ENCODE assay signal across 8 cellular contexts in the genomic region with DNA sequence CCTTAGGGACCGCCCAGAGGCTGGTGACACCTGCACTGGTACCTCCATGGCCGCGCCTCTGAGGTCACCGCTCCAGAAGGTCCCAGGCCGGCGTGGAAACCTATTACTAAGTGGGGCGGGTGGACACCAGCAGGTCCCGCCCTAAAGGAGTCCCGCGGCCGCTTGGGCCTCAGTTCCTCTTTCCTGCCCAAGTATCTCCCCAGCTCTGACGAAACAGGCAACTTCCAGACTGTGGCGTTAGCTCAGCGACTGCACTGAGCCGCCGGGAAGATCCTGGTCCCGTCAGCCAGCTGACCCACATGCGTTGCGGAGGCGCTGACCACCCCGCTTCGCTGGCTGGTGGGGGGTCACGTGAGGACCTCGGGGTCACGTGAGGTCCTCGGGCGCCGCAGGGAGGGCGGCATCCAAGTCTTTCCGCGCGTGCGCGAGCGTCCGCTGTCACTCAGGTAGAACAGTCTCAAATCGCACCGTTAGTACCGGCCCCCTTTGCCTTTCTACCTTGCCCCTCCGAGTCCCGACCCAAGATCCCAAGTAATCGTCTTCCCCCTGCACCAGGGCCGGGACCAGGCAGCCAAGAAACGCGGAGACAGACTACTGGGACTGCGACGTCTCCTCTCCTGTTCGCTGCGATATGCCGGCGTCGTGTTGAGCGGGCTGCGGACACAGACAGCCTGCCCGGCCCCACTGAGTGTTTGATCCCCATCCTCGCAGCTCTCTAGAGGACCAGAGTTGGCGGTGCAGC. TPM values are rescaled to one million over a fixed set of nuclear protein-coding genes. Genes with fewer than 3 reads are reported as not detected.
DNase-seq lines count a peak whose midpoint lies in the region; ATAC-seq, FAIRE-seq and TF ChIP-seq lines count a peak whose summit lies in the region.

No MANE protein-coding gene starts in this region.

- no peaks in the 10 kb centered on the region for H3K9me1 ChIP-seq in keratinocyte (ENCODE audit: control insufficient read depth, extremely low read depth, insufficient read depth, low read length)

- H3K36me3 ChIP-seq in WERI-Rb-1, result no peaks in the 10 kb centered on the region
- H3K36me3 ChIP-seq in bronchial epithelial cell (ENCODE audit: control insufficient read depth, insufficient read depth, low read length), result no peaks in the 10 kb centered on the region
- H3K36me3 ChIP-seq in keratinocyte (ENCODE audit: control insufficient read depth in 2 of 2, extremely low read depth in 1 of 2, insufficient read depth in 2 of 2, low read length in 2 of 2), result no peaks in the 10 kb centered on the region

- H3K4me1 ChIP-seq in keratinocyte (ENCODE audit: control insufficient read depth, extremely low read depth, insufficient read depth, low read length), result peaks cover 8% of the 10 kb centered on the region

- peak overlapping the region; percentile 84 for H3K4me2 ChIP-seq in keratinocyte (ENCODE audit: control insufficient read depth, extremely low read depth, insufficient read depth, low read depth, low read length)

- H3K9ac ChIP-seq in keratinocyte (ENCODE audit: control insufficient read depth, extremely low read depth, insufficient read depth, low read length), result peak overlapping the region; percentile 84

- FAIRE-seq in bronchial epithelial cell (lab: Jason Lieb, UNC) (no peak), keratinocyte (lab: Jason Lieb, UNC) (no peak)

- H3K9me3 ChIP-seq in WERI-Rb-1 (ENCODE audit: severe bottlenecking) (peaks cover 3% of the 10 kb centered on the region), keratinocyte (ENCODE audit: control insufficient read depth, low read depth, low read length) (no peaks in the 10 kb centered on the region)

- peak; percentile 51 for ATAC-seq in GM18499 (IDR thresholded peaks at IDR 0.05; ENCODE audit: insufficient read depth, unreplicated experiment)
- ATAC-seq in HG02938 (IDR thresholded peaks at IDR 0.05; ENCODE audit: unreplicated experiment), result peak; percentile 88

- no peaks in the 10 kb centered on the region for H3K79me2 ChIP-seq in keratinocyte (ENCODE audit: control insufficient read depth, insufficient read depth, low read length)

- no peaks in the 10 kb centered on the region for H3K27me3 ChIP-seq in WERI-Rb-1 (ENCODE audit: insufficient read depth, low read depth, severe bottlenecking)
- H3K27me3 ChIP-seq in bronchial epithelial cell (ENCODE audit: control insufficient read depth, insufficient read depth, low read length), result no peaks in the 10 kb centered on the region
- H3K27me3 ChIP-seq in keratinocyte (ENCODE audit: control insufficient read depth, extremely low read depth, insufficient read depth, low read length), result no peaks in the 10 kb centered on the region

- dilution Hi-C loops in keratinocyte (cut with MboI; ENCODE audit: extremely low pct_ligation_motif_present, low sequenced_read_pairs), result no loop called here

- DNase-seq in NCI-H1930 (lab: John Stamatoyannopoulos, UW) (peak; percentile 83 to 87), WERI-Rb-1 (peak; percentile 79), bronchial epithelial cell (ENCODE audit: low read depth) (peak; percentile 67), keratinocyte (ENCODE audit: low read depth, low spot score) (no peak), NCI-H2196 (lab: John Stamatoyannopoulos, UW; ENCODE audit: unreplicated experiment) (no peak)
- peak; percentile 59 to 68 (median 64) for DNase-seq in stimulated activated CD4-positive, alpha-beta T cell treated with anti-CD3 and anti-CD28 coated beads, Interleukin-1b, Interleukin-23, amount 100 ng/mL, for 24 hours (ENCODE audit: low read depth in 4 of 4, low spot score in 1 of 4)

- H4K20me1 ChIP-seq in keratinocyte (ENCODE audit: control insufficient read depth, extremely low read depth, insufficient read depth, low read length), result no peaks in the 10 kb centered on the region

- H3K4me3 ChIP-seq in WERI-Rb-1 (ENCODE audit: low read depth, low read length) (peak overlapping the region; percentile 48), bronchial epithelial cell (ENCODE audit: low read depth, low read length) (peak overlapping the region; percentile 92), keratinocyte (ENCODE audit: control insufficient read depth in 2 of 3, extremely low read depth in 1 of 3, insufficient read depth in 2 of 3, low read depth in 1 of 3, low read length in 3 of 3) (peak overlapping the region; percentile 65 to 87 (median 82))

- peak overlapping the region; percentile 91 for H2AFZ ChIP-seq in keratinocyte (ENCODE audit: control insufficient read depth, low read length)

- peak overlapping the region; percentile 41 for H3K27ac ChIP-seq in WERI-Rb-1
- peak overlapping the region; percentile 72 for H3K27ac ChIP-seq in keratinocyte (ENCODE audit: control insufficient read depth, insufficient read depth, low read length)

- TF ChIP-seq CTCF in WERI-Rb-1 (IDR thresholded peaks at IDR 0.05; ENCODE audit: low read depth, low read length) (no peak), bronchial epithelial cell (IDR thresholded peaks at IDR 0.05; ENCODE audit: insufficient read depth, low read length, severe bottlenecking) (no peak), keratinocyte (optimal IDR thresholded peaks at IDR 0.05 in 1 of 3, IDR thresholded peaks at IDR 0.05 in 1 of 3, conservative IDR thresholded peaks at IDR 0.05 in 1 of 3; ENCODE audit: extremely low read depth in 1 of 3, insufficient read depth in 2 of 3, low read length in 3 of 3) (no peak)

RNA-seq across cellular contexts. Expression of gene KDM4C, which starts 53.7 kb away (rescaled TPM):
- 36.6 and 44.0 TPM in 2 replicates for total RNA-seq in bronchial epithelial cell
- 12.2 to 17.2 TPM (median 12.3 TPM) in 3 replicates for polyA plus RNA-seq in keratinocyte
- polyA plus RNA-seq in keratinocyte (2011; ENCODE audit: low read depth), result 16.1 TPM
- 8.4 and 9.1 TPM in 2 replicates for polyA plus RNA-seq in keratinocyte (2011; cell fraction: cytosol; rRNA removed)
- 38.3 and 39.6 TPM in 2 replicates for polyA plus RNA-seq in keratinocyte (2011; cell fraction: nucleus; rRNA removed)
- polyA plus RNA-seq in keratinocyte (2012; ENCODE audit: low replicate concordance), result 9.1 and 12.4 TPM in 2 replicates
- 29.5 to 86.0 TPM (median 48.1 TPM) in 3 replicates for polyA minus RNA-seq in keratinocyte
- polyA minus RNA-seq in keratinocyte (2011; cell fraction: cytosol; rRNA and poly(A)+ RNA removed), result 11.9 TPM
- 57.7 and 111 TPM in 2 replicates for polyA minus RNA-seq in keratinocyte (2011; cell fraction: nucleus; rRNA and poly(A)+ RNA removed)

RNA-seq across cellular contexts. Expression of gene GLDC, which starts 58.5 kb away (rescaled TPM):
- total RNA-seq in bronchial epithelial cell, result not detected in 2 replicates
- polyA plus RNA-seq in keratinocyte, result 0.64 to 1.1 TPM (median 0.69 TPM) in 3 replicates
- polyA plus RNA-seq in keratinocyte (2011; ENCODE audit: low read depth), result not detected
- 0.38 and 0.97 TPM in 2 replicates for polyA plus RNA-seq in keratinocyte (2011; cell fraction: cytosol; rRNA removed)
- 0.71 and 0.99 TPM in 2 replicates for polyA plus RNA-seq in keratinocyte (2011; cell fraction: nucleus; rRNA removed)
- polyA plus RNA-seq in keratinocyte (2012; ENCODE audit: low replicate concordance), result 0.92 TPM in 1 of 2 replicates, not detected in the other
- polyA minus RNA-seq in keratinocyte, result 0.66 to 4.7 TPM (median 1.8 TPM) in 3 replicates
- polyA minus RNA-seq in keratinocyte (2011; cell fraction: cytosol; rRNA and poly(A)+ RNA removed), result 1.2 TPM
- polyA minus RNA-seq in keratinocyte (2011; cell fraction: nucleus; rRNA and poly(A)+ RNA removed), result 1.1 and 2.0 TPM in 2 replicates

Comparison
In these comparisons a context has a peak if more than half of its experiments do, and no peak if none do; other contexts are left out.
1. DNase-seq: peak in NCI-H1930 (2 of 2), WERI-Rb-1 (single experiment), bronchial epithelial cell (single experiment) and stimulated activated CD4-positive, alpha-beta T cell treated with anti-CD3 and anti-CD28 coated beads, Interleukin-1b, Interleukin-23, amount 100 ng/mL, for 24 hours (4 of 4); none in keratinocyte (single experiment) and NCI-H2196 (single experiment).
2. Peak in every context shown above with its lines, with median percentiles within 50 percentile points of each other: H3K4me3 ChIP-seq.